8 cellular contexts compared by ENCODE assay signal in genomic region chr6:130366011-130366963, GRCh38. TPM values are rescaled to one million over a fixed set of nuclear protein-coding genes. Genes with fewer than 3 reads are reported as not detected.
DNase-seq lines count a peak whose midpoint lies in the region; ATAC-seq and TF ChIP-seq lines count a peak whose summit lies in the region.

Gene TMEM200A, plus strand, starts transcription at chr6:130366017. Its CDS starts 74,406 bp downstream, at chr6:130440423.

- H3K4me3 ChIP-seq in ascending aorta (peak within 1 kb of the TSS; percentile 60 to 69), retinal pigment epithelial cell (ENCODE audit: low read length) (peak within 1 kb of the TSS; percentile 79)

- DNase-seq in Ammon's horn (ENCODE audit: low spot score) (peak; percentile 28), SHP77 treated with DMSO at 0.1 percent for 48 hours (lab: John Stamatoyannopoulos, UW) (peak; percentile 31), ascending aorta (ENCODE audit: low spot score in 2 of 2) (peak in 1 of 2 donors; percentile 66), iPS DF 4.7 (ENCODE audit: extremely low read depth, low spot score) (peak; percentile 11), retinal pigment epithelial cell (ENCODE audit: low read depth) (no peak), NCI-H1092 (lab: John Stamatoyannopoulos, UW) (no peak), NCI-H2171 treated with DMSO at 0.1 percent for 48 hours (lab: John Stamatoyannopoulos, UW) (no peak)

- H3K36me3 ChIP-seq in ascending aorta, result no peaks in the 10 kb centered on the region

- no peaks in the 10 kb centered on the region for H3K27me3 ChIP-seq in ascending aorta

- TF ChIP-seq CTCF in ascending aorta (IDR thresholded peaks at IDR 0.05) (no peak), retinal pigment epithelial cell (conservative IDR thresholded peaks at IDR 0.05; ENCODE audit: low read depth, low read length) (peak; percentile 28)

- intact Hi-C loops in ascending aorta (cut with DNase I), result no loop called here

- peak within 1 kb of the TSS; percentile 3 to 53 for H3K27ac ChIP-seq in ascending aorta

- H3K4me1 ChIP-seq in ascending aorta, result peaks cover 0 to 3% of the 10 kb centered on the region in 2 donors

- no peaks in the 10 kb centered on the region for H3K9me3 ChIP-seq in ascending aorta

- ATAC-seq in GM21619 (IDR thresholded peaks at IDR 0.05; ENCODE audit: unreplicated experiment), result peak; percentile 33

RNA-seq across cellular contexts. Expression of gene TMEM200A, which starts in this region (rescaled TPM):
- 3.6 TPM for total RNA-seq in ascending aorta

Comparison
In these comparisons a context has a peak if more than half of its experiments do, and no peak if none do; other contexts are left out.
1. DNase-seq: peak in Ammon's horn (single experiment), SHP77 treated with DMSO at 0.1 percent for 48 hours (single experiment) and iPS DF 4.7 (single experiment); none in retinal pigment epithelial cell (single experiment), NCI-H1092 (single experiment) and NCI-H2171 treated with DMSO at 0.1 percent for 48 hours (single experiment).